8 cellular contexts compared by ENCODE assay signal in genomic region chr20:38673731-38674177, GRCh38. TPM values are rescaled to one million over a fixed set of nuclear protein-coding genes. Genes with fewer than 3 reads are reported as not detected.
DNase-seq lines count a peak whose midpoint lies in the region; ATAC-seq and TF ChIP-seq lines count a peak whose summit lies in the region.

No MANE protein-coding gene starts in this region.

- no peaks in the 10 kb centered on the region for H3K36me3 Mint-ChIP-seq in activated CD4-positive, alpha-beta T cell treated with anti-CD3 and anti-CD28 coated beads for 36 hours (ENCODE audit: low read depth)

- CTCF ChIA-PET in activated CD4-positive, alpha-beta T cell treated with anti-CD3 and anti-CD28 coated beads for 36 hours (lab: Charles Lee), result interaction anchor here (0.7 to 2.3 kb wide), 11 partner anchors 10 to 250 kb away, joined by 3 to 9 read pairs (median 3); no protein-coding TSS in a partner anchor

- peak overlapping the region; percentile 79 for H2AFZ ChIP-seq in neuron (ENCODE audit: low read depth, low read length)

- peak; percentile 30 for ATAC-seq in activated CD4-positive, alpha-beta T cell treated with anti-CD3 and anti-CD28 coated beads for 36 hours
- no peak for ATAC-seq in GM18519 (IDR thresholded peaks at IDR 0.05; ENCODE audit: low FRiP score, unreplicated experiment)

- H3K9me3 ChIP-seq in Peyer's patch (no peaks in the 10 kb centered on the region), neuron (ENCODE audit: low read length) (peaks cover 2% of the 10 kb centered on the region)

- H3K27ac ChIP-seq in Peyer's patch, result peak overlapping the region in 1 of 4 donors; percentile 2

- H3K36me3 ChIP-seq in Peyer's patch (no peaks in the 10 kb centered on the region), neuron (ENCODE audit: insufficient read depth, low read length) (no peaks in the 10 kb centered on the region)

- peaks cover 5% of the 10 kb centered on the region for H3K4me1 Mint-ChIP-seq in activated CD4-positive, alpha-beta T cell treated with anti-CD3 and anti-CD28 coated beads for 36 hours

- intact Hi-C loops in activated CD4-positive, alpha-beta T cell treated with anti-CD3 and anti-CD28 coated beads for 36 hours (cut with DNase I, micrococcal nuclease), result loop anchor here (1.0 to 10.0 kb wide), 5 partner anchors 27 to 289 kb away; partner anchors contain the start of genes ACTR5 (in 1 of the 2), DHX35 (in 1 of the 2) and SLC32A1 (in 1 of the 2)

- DNase-seq in activated CD4-positive, alpha-beta T cell treated with anti-CD3 and anti-CD28 coated beads for 36 hours, result peak; percentile 24
- DNase-seq in activated CD4-positive, alpha-beta T cell treated with anti-CD3 and anti-CD28 coated beads for 4 hours, result no peak
- DNase-seq in Peyer's patch (no peak), epithelial cell of proximal tubule (ENCODE audit: low read depth) (no peak), NCI-H526 treated with DMSO at 0.1 percent for 48 hours (lab: John Stamatoyannopoulos, UW) (no peak), NCI-H446 (lab: John Stamatoyannopoulos, UW) (no peak)

- H3K9me3 Mint-ChIP-seq in activated CD4-positive, alpha-beta T cell treated with anti-CD3 and anti-CD28 coated beads for 36 hours (ENCODE audit: low read depth), result no peaks in the 10 kb centered on the region

- no peak for TF ChIP-seq CTCF in Peyer's patch (IDR thresholded peaks at IDR 0.05)
- TF ChIP-seq CTCF in epithelial cell of proximal tubule (conservative IDR thresholded peaks at IDR 0.05; ENCODE audit: low read depth, low read length), result no peak

- H3K27me3 ChIP-seq in Peyer's patch (peaks cover 0 to 10% of the 10 kb centered on the region in 2 donors), neuron (ENCODE audit: insufficient read depth, low read length) (peaks cover 36% of the 10 kb centered on the region)

- POLR2A ChIA-PET in activated CD4-positive, alpha-beta T cell treated with anti-CD3 and anti-CD28 coated beads for 36 hours (lab: Charles Lee), result no interaction called here

- H3K4me3 Mint-ChIP-seq in activated CD4-positive, alpha-beta T cell treated with anti-CD3 and anti-CD28 coated beads for 36 hours, result peak overlapping the region; percentile 63

- no peak for TF ChIP-seq POLR2A in Peyer's patch (IDR thresholded peaks at IDR 0.05)

- peak overlapping the region; percentile 29 to 46 (median 42) for H3K4me3 ChIP-seq in Peyer's patch
- H3K4me3 ChIP-seq in epithelial cell of proximal tubule (ENCODE audit: low read depth, low read length), result peak overlapping the region; percentile 59
- peak overlapping the region; percentile 46 for H3K4me3 ChIP-seq in neuron (ENCODE audit: low read length)

- peaks cover 12% of the 10 kb centered on the region for H3K27me3 Mint-ChIP-seq in activated CD4-positive, alpha-beta T cell treated with anti-CD3 and anti-CD28 coated beads for 36 hours

- H3K27ac Mint-ChIP-seq in activated CD4-positive, alpha-beta T cell treated with anti-CD3 and anti-CD28 coated beads for 36 hours, result no peak overlapping the region

- H3K4me1 ChIP-seq in Peyer's patch (peaks cover 0 to 17% (median 5%) of the 10 kb centered on the region in 4 donors), neuron (ENCODE audit: insufficient read depth, low read length) (peaks cover 9% of the 10 kb centered on the region)

RNA-seq across cellular contexts. Expression of gene SLC32A1, which starts 50.5 kb away (rescaled TPM):
- not detected for total RNA-seq in activated CD4-positive, alpha-beta T cell treated with anti-CD3 and anti-CD28 coated beads for 36 hours
- total RNA-seq in Peyer's patch (not detected), epithelial cell of proximal tubule (not detected in 2 replicates)
